12 cellular contexts compared by ENCODE assay signal in genomic region chr1:218401896-218402770, GRCh38. TPM values are rescaled to one million over a fixed set of nuclear protein-coding genes. Genes with fewer than 3 reads are reported as not detected.
A peak's percentile ranks its signal among the peaks of the same experiment; 100 is the strongest.
DNase-seq lines count a peak whose midpoint lies in the region; ATAC-seq and TF ChIP-seq lines count a peak whose summit lies in the region.
"Had no signal": no experiment of that assay in that cellular context is flagged by ENCODE, and none has a peak within 500 bp of the region (broad histone marks: within the 10 kb centered on the region; RNA-seq: fewer than 3 reads in every experiment).

No MANE protein-coding gene starts in this region.

- H3K4me1 Mint-ChIP-seq in H9, result peaks cover 8 to 15% of the 10 kb centered on the region in 2 experiments

- H3K27me3 Mint-ChIP-seq in H9 (ENCODE audit: low read depth), result peaks cover 1% of the 10 kb centered on the region

- H2BK5ac ChIP-seq in H9 (ENCODE audit: insufficient read length, low read length), result no peak overlapping the region

- H2BK20ac ChIP-seq in H9 (ENCODE audit: low read depth, low read length, poor library complexity, severe bottlenecking), result no peak overlapping the region

- no peak overlapping the region for H3T11ph ChIP-seq in H9 (ENCODE audit: low read length)

- no peak overlapping the region for H3K18ac ChIP-seq in H9 (ENCODE audit: insufficient read length, low read depth, low read length)

- no peak overlapping the region for H2AK5ac ChIP-seq in H9 (ENCODE audit: insufficient read length, low read length)

- ATAC-seq in GM19328 (IDR thresholded peaks at IDR 0.05; ENCODE audit: unreplicated experiment) (no peak), GM21526 (IDR thresholded peaks at IDR 0.05; ENCODE audit: low FRiP score, unreplicated experiment) (no peak)
- ATAC-seq: activated T-cell treated with anti-CD3 and anti-CD28 coated beads, Interleukin-2, amount 50 U/mL, for 4 hours had no signal

- no peaks in the 10 kb centered on the region for H3K9me3 ChIP-seq in H9 (ENCODE audit: control insufficient read depth, low read depth, low read length)
- H3K9me3 ChIP-seq in sigmoid colon, result no peaks in the 10 kb centered on the region

- H3K79me1 ChIP-seq in H9 (ENCODE audit: insufficient read depth, low read depth, low read length, poor library complexity, severe bottlenecking), result no peaks in the 10 kb centered on the region

- H3K56ac ChIP-seq in H9 (ENCODE audit: insufficient read length, low read depth, low read length), result no peak overlapping the region

- no peaks in the 10 kb centered on the region for H3K23me2 ChIP-seq in H9 (ENCODE audit: insufficient read length, low read depth, low read length, poor library complexity, severe bottlenecking)

- H4K5ac ChIP-seq in H9 (ENCODE audit: insufficient read length, low read depth, low read length), result no peak overlapping the region

- peaks cover 6% of the 10 kb centered on the region for H3K4me1 ChIP-seq in H9 (ENCODE audit: insufficient read depth, low read length)
- H3K4me1 ChIP-seq in sigmoid colon, result peaks cover 0 to 35% (median 26%) of the 10 kb centered on the region in 4 donors

- TF ChIP-seq EP300 in sigmoid colon (IDR thresholded peaks at IDR 0.05), result no peak

- TF ChIP-seq CTCF in H9 (conservative IDR thresholded peaks at IDR 0.05) (no peak), sigmoid colon (IDR thresholded peaks at IDR 0.05) (no peak)

- no peak overlapping the region for H3K14ac ChIP-seq in H9 (ENCODE audit: insufficient read depth, low read length)

- H3K79me2 ChIP-seq in H9 (ENCODE audit: insufficient read depth, low read length), result no peaks in the 10 kb centered on the region

- WGBS in H9 (ENCODE audit: extremely low coverage, insufficient read length, low lambda C conversion rate), result no CpG with 5 or more reads among the region's 8 CpGs
- WGBS in sigmoid colon, 2 donors, result 47 to 60% methylated on average over 8 of the region's 8 CpGs

- no peaks in the 10 kb centered on the region for H4K20me1 ChIP-seq in H9 (ENCODE audit: control insufficient read depth, insufficient read depth, insufficient read length)

- H3K27me3 ChIP-seq in H9 (ENCODE audit: insufficient read depth, low read length) (no peaks in the 10 kb centered on the region), sigmoid colon (no peaks in the 10 kb centered on the region)

- H3K23ac ChIP-seq in H9 (ENCODE audit: insufficient read length, low read depth, low read length), result no peak overlapping the region

- H3K4me3 ChIP-seq in sigmoid colon, result no peak overlapping the region

- H2AFZ ChIP-seq in H9 (ENCODE audit: low read length), result no peak overlapping the region

- H3K27ac ChIP-seq in H9 (ENCODE audit: insufficient read length, low read depth, low read length) (no peak overlapping the region), sigmoid colon (peak overlapping the region; percentile 63 to 81 (median 72))

- no peak overlapping the region for H2BK120ac ChIP-seq in H9 (ENCODE audit: low read depth, low read length, poor library complexity, severe bottlenecking)

- DNase-seq in H9 (peak; percentile 28), NCI-H510A treated with DMSO at 0.1 percent for 48 hours (lab: John Stamatoyannopoulos, UW) (peak; percentile 97), foreskin melanocyte (peak; percentile 38), sigmoid colon (peak; percentile 70), NCI-H187 (lab: John Stamatoyannopoulos, UW) (no peak)
- DNase-seq in activated effector memory CD4-positive, alpha-beta T cell treated with anti-CD3 and anti-CD28 coated beads, Interleukin-2, amount 50 U/mL, for 16 hours, result no peak
- DNase-seq: activated T-cell treated with anti-CD3 and anti-CD28 coated beads, Interleukin-2, amount 50 U/mL, for 4 hours; mammary epithelial cell; stimulated activated CD4-positive, alpha-beta T cell treated with anti-CD3 and anti-CD28 coated beads, Interleukin-2, amount 100 ng/mL, for 48 hours had no signal

- H3K4ac ChIP-seq in H9 (ENCODE audit: low read depth, low read length), result no peak overlapping the region

- no peaks in the 10 kb centered on the region for H3K36me3 Mint-ChIP-seq in H9 (ENCODE audit: insufficient read depth in 1 of 3, low read depth in 3 of 3)

- H4K91ac ChIP-seq in H9 (ENCODE audit: insufficient read length, low read depth, low read length), result no peak overlapping the region

- no peak overlapping the region for H4K8ac ChIP-seq in H9 (replicated peaks; ENCODE audit: insufficient read length, low read depth, low read length)

- H2BK15ac ChIP-seq in H9 (ENCODE audit: low read depth, low read length), result no peak overlapping the region

- H3K9ac ChIP-seq in H9 (ENCODE audit: extremely low read depth, insufficient read length, low read length), result no peak overlapping the region

- peak overlapping the region in 1 of 3 experiments; percentile 8; a peak in 1 of 7 replicates for H3K27ac Mint-ChIP-seq in H9
- H3K27ac Mint-ChIP-seq: dendritic cell treated with granulocyte-macrophage colony-stimulating factor and Interleukin-4, amounts not matched to agents 40 ng/mL and 50 ng/mL, for 4 days had no signal

- no peak overlapping the region for H3K4me2 ChIP-seq in H9 (ENCODE audit: insufficient read depth, insufficient read length, low read length)

- peaks cover 0 to 4% (median 0%) of the 10 kb centered on the region in 4 donors for H3K36me3 ChIP-seq in sigmoid colon

- H3K9me3 Mint-ChIP-seq in H9, result no peaks in the 10 kb centered on the region; a peak in 1 of 5 replicates
- H3K9me3 Mint-ChIP-seq: activated T-cell treated with anti-CD3 and anti-CD28 coated beads, Interleukin-2, amount 50 U/mL, for 4 hours; dendritic cell treated with granulocyte-macrophage colony-stimulating factor and Interleukin-4, amounts not matched to agents 40 ng/mL and 50 ng/mL, for 4 days had no signal

- intact Hi-C loops in sigmoid colon (cut with DNase I), result loop anchor here (5.0 kb wide), 2 partner anchors 40 to 55 kb away; partner anchors contain the start of gene TGFB2

- no peak for TF ChIP-seq POLR2A in sigmoid colon (IDR thresholded peaks at IDR 0.05)

- no peak overlapping the region for H2BK12ac ChIP-seq in H9 (ENCODE audit: insufficient read length, low read depth, low read length)

- no peak overlapping the region for H3K4me3 Mint-ChIP-seq in H9
- H3K4me3 Mint-ChIP-seq: activated T-cell treated with anti-CD3 and anti-CD28 coated beads, Interleukin-2, amount 50 U/mL, for 4 hours; dendritic cell treated with granulocyte-macrophage colony-stimulating factor and Interleukin-4, amounts not matched to agents 40 ng/mL and 50 ng/mL, for 4 days had no signal

RNA-seq across cellular contexts. Expression of gene TGFB2, which starts 57.0 kb away (rescaled TPM):
- total RNA-seq in H9 (2021) (0.13 TPM in 1 of 2 replicates, not detected in the other), sigmoid colon (10 to 100 TPM in 1 of 4 donors, 1 to 10 TPM in 3; 6.3 to 11.8 (median 7.7) TPM)
- polyA plus RNA-seq in sigmoid colon, result under 1 TPM; 0.23 to 0.60 (median 0.38) TPM
- total RNA-seq: activated T-cell treated with anti-CD3 and anti-CD28 coated beads, Interleukin-2, amount 50 U/mL, for 4 hours had no signal

Comparison
In these comparisons a context has a peak if more than half of its experiments do, and no peak if none do; other contexts are left out.
1. DNase-seq: peak in H9 (single experiment), NCI-H510A treated with DMSO at 0.1 percent for 48 hours (single experiment), foreskin melanocyte (single experiment) and sigmoid colon (single experiment); none in activated effector memory CD4-positive, alpha-beta T cell treated with anti-CD3 and anti-CD28 coated beads, Interleukin-2, amount 50 U/mL, for 16 hours (single experiment) and NCI-H187 (0 of 2).